ENCODE assay signal across 8 cellular contexts in genomic region chr3:195952590-195952989, GRCh38. TPM values are rescaled to one million over a fixed set of nuclear protein-coding genes. Genes with fewer than 3 reads are reported as not detected.
DNase-seq lines count a peak whose midpoint lies in the region; ATAC-seq, FAIRE-seq and TF ChIP-seq lines count a peak whose summit lies in the region.
"Not testable (repeated sequence)": the region's sequence is repeated elsewhere in the genome, so short reads cannot be mapped to it uniquely, and the experiment has no call there.

No MANE protein-coding gene starts in this region.

- peak overlapping the region; percentile 53 for H3K4me3 Mint-ChIP-seq in T-helper 2 cell treated with Interferon-gamma antibody and Interleukin-4, amounts not matched to agents 5 μg/mL and 100 μg/mL, for 36 hours
- peak overlapping the region; percentile 33 for H3K4me3 Mint-ChIP-seq in activated CD8-positive, alpha-beta T cell treated with anti-CD3 and anti-CD28 coated beads for 36 hours
- peak overlapping the region; percentile 76 for H3K4me3 Mint-ChIP-seq in activated T-helper 2 cell treated with anti-CD3 and anti-CD28 coated beads, Interferon-gamma antibody, Interleukin-2, Interleukin-4, amounts not matched to agents 10 μg/mL and 5 μg/mL and 100 μg/mL, durations not matched to agents 14 hours and 24 hours and 36 hours (ENCODE audit: low read depth)
- H3K4me3 Mint-ChIP-seq in astrocyte (ENCODE audit: unreplicated experiment) (peak overlapping the region; percentile 2), glutamatergic neuron (ENCODE audit: unreplicated experiment) (peak overlapping the region; percentile 61), natural killer cell (peak overlapping the region; percentile 58)
- H3K4me3 Mint-ChIP-seq in stimulated activated effector memory CD8-positive, alpha-beta T cell treated with anti-CD3 and anti-CD28 coated beads, Interleukin-12 subunit alpha, Interleukin-12 subunit beta, amount 100 ng/mL, for 72 hours, result peak overlapping the region; percentile 55

- peaks cover 28% of the 10 kb centered on the region for H3K4me1 Mint-ChIP-seq in T-helper 2 cell treated with Interferon-gamma antibody and Interleukin-4, amounts not matched to agents 5 μg/mL and 100 μg/mL, for 36 hours (ENCODE audit: low read depth)
- H3K4me1 Mint-ChIP-seq in activated CD8-positive, alpha-beta T cell treated with anti-CD3 and anti-CD28 coated beads for 36 hours (ENCODE audit: low read depth), result peaks cover 33% of the 10 kb centered on the region
- H3K4me1 Mint-ChIP-seq in activated T-helper 2 cell treated with anti-CD3 and anti-CD28 coated beads, Interferon-gamma antibody, Interleukin-2, Interleukin-4, amounts not matched to agents 10 μg/mL and 5 μg/mL and 100 μg/mL, durations not matched to agents 14 hours and 24 hours and 36 hours (ENCODE audit: low read depth), result peaks cover 36% of the 10 kb centered on the region
- H3K4me1 Mint-ChIP-seq in astrocyte (ENCODE audit: low read depth, unreplicated experiment); glutamatergic neuron (ENCODE audit: low read depth, unreplicated experiment); natural killer cell: not testable (repeated sequence)
- H3K4me1 Mint-ChIP-seq in stimulated activated effector memory CD8-positive, alpha-beta T cell treated with anti-CD3 and anti-CD28 coated beads, Interleukin-12 subunit alpha, Interleukin-12 subunit beta, amount 100 ng/mL, for 72 hours, result peaks cover 42% of the 10 kb centered on the region

- TF ChIP-seq CTCF in activated CD8-positive, alpha-beta T cell treated with anti-CD3 and anti-CD28 coated beads for 36 hours (IDR thresholded peaks at IDR 0.05); astrocyte (IDR thresholded peaks at IDR 0.05; ENCODE audit: insufficient read depth, low read depth, low read length); glutamatergic neuron (IDR thresholded peaks at IDR 0.05; ENCODE audit: partially characterized antibody, unreplicated experiment); natural killer cell (IDR thresholded peaks at IDR 0.05): not testable (repeated sequence)

- H3K9ac ChIP-seq in BLaER1 treated with 17β-estradiol and CSF1 and Interleukin-3, amounts not matched to agents 10 nM and 100 nM; astrocyte (ENCODE audit: low read length): not testable (repeated sequence)

- H3K36me3 ChIP-seq in BLaER1 treated with 17β-estradiol and CSF1 and Interleukin-3, amounts not matched to agents 10 nM and 100 nM, result peaks cover 0 to 14% (median 7%) of the 10 kb centered on the region in 11 experiments; a peak in 11 of 22 replicates
- H3K36me3 ChIP-seq in astrocyte (ENCODE audit: insufficient read depth, low read length), result not testable (repeated sequence)

- H3K27ac ChIP-seq in BLaER1 treated with 17β-estradiol and CSF1 and Interleukin-3, amounts not matched to agents 10 nM and 100 nM; astrocyte (ENCODE audit: low read depth, low read length): not testable (repeated sequence)

- H3K4me1 ChIP-seq in BLaER1 treated with 17β-estradiol and CSF1 and Interleukin-3, amounts not matched to agents 10 nM and 100 nM, result peaks cover 0 to 35% (median 10%) of the 10 kb centered on the region in 10 experiments; a peak in 10 of 20 replicates
- not testable (repeated sequence) for H3K4me1 ChIP-seq in astrocyte (ENCODE audit: insufficient read depth, low read length)

- CTCF ChIA-PET in activated CD8-positive, alpha-beta T cell treated with anti-CD3 and anti-CD28 coated beads for 36 hours (lab: Charles Lee), result not testable (repeated sequence)

- not testable (repeated sequence) for H2AFZ ChIP-seq in astrocyte (ENCODE audit: low read depth, low read length)

- not testable (repeated sequence) for H3K79me2 ChIP-seq in astrocyte (ENCODE audit: insufficient read depth, low read length)

- not testable (repeated sequence) for H3K9me3 Mint-ChIP-seq in T-helper 2 cell treated with Interferon-gamma antibody and Interleukin-4, amounts not matched to agents 5 μg/mL and 100 μg/mL, for 36 hours; activated CD8-positive, alpha-beta T cell treated with anti-CD3 and anti-CD28 coated beads for 36 hours; activated T-helper 2 cell treated with anti-CD3 and anti-CD28 coated beads, Interferon-gamma antibody, Interleukin-2, Interleukin-4, amounts not matched to agents 10 μg/mL and 5 μg/mL and 100 μg/mL, durations not matched to agents 14 hours and 24 hours and 36 hours; astrocyte (ENCODE audit: unreplicated experiment); glutamatergic neuron (ENCODE audit: unreplicated experiment); natural killer cell; stimulated activated effector memory CD8-positive, alpha-beta T cell treated with anti-CD3 and anti-CD28 coated beads, Interleukin-12 subunit alpha, Interleukin-12 subunit beta, amount 100 ng/mL, for 72 hours

- peak overlapping the region in 7 of 11 experiments; percentile 28 to 71 (median 55); a peak in 10 of 22 replicates for H3K4me2 ChIP-seq in BLaER1 treated with 17β-estradiol and CSF1 and Interleukin-3, amounts not matched to agents 10 nM and 100 nM
- H3K4me2 ChIP-seq in astrocyte (ENCODE audit: low read length), result not testable (repeated sequence)

- not testable (repeated sequence) for H3K27me3 Mint-ChIP-seq in T-helper 2 cell treated with Interferon-gamma antibody and Interleukin-4, amounts not matched to agents 5 μg/mL and 100 μg/mL, for 36 hours (ENCODE audit: low read depth); activated CD8-positive, alpha-beta T cell treated with anti-CD3 and anti-CD28 coated beads for 36 hours; activated T-helper 2 cell treated with anti-CD3 and anti-CD28 coated beads, Interferon-gamma antibody, Interleukin-2, Interleukin-4, amounts not matched to agents 10 μg/mL and 5 μg/mL and 100 μg/mL, durations not matched to agents 14 hours and 24 hours and 36 hours (ENCODE audit: low read depth); astrocyte (ENCODE audit: low read depth, unreplicated experiment); glutamatergic neuron (ENCODE audit: unreplicated experiment); natural killer cell (ENCODE audit: low read depth in 2 of 2)

- H3K36me3 Mint-ChIP-seq in T-helper 2 cell treated with Interferon-gamma antibody and Interleukin-4, amounts not matched to agents 5 μg/mL and 100 μg/mL, for 36 hours (ENCODE audit: low read depth), result peaks cover 15% of the 10 kb centered on the region
- H3K36me3 Mint-ChIP-seq in activated CD8-positive, alpha-beta T cell treated with anti-CD3 and anti-CD28 coated beads for 36 hours (ENCODE audit: low read depth); astrocyte (ENCODE audit: low read depth, unreplicated experiment); glutamatergic neuron (ENCODE audit: unreplicated experiment); natural killer cell: not testable (repeated sequence)
- peaks cover 37% of the 10 kb centered on the region for H3K36me3 Mint-ChIP-seq in activated T-helper 2 cell treated with anti-CD3 and anti-CD28 coated beads, Interferon-gamma antibody, Interleukin-2, Interleukin-4, amounts not matched to agents 10 μg/mL and 5 μg/mL and 100 μg/mL, durations not matched to agents 14 hours and 24 hours and 36 hours (ENCODE audit: low read depth)
- peaks cover 62% of the 10 kb centered on the region for H3K36me3 Mint-ChIP-seq in stimulated activated effector memory CD8-positive, alpha-beta T cell treated with anti-CD3 and anti-CD28 coated beads, Interleukin-12 subunit alpha, Interleukin-12 subunit beta, amount 100 ng/mL, for 72 hours

- not testable (repeated sequence) for H4K20me1 ChIP-seq in BLaER1 treated with 17β-estradiol and CSF1 and Interleukin-3, amounts not matched to agents 10 nM and 100 nM; astrocyte (ENCODE audit: insufficient read depth, low read length)

- H3K27me3 ChIP-seq in BLaER1 treated with 17β-estradiol and CSF1 and Interleukin-3, amounts not matched to agents 10 nM and 100 nM; astrocyte (ENCODE audit: insufficient read depth, low read length): not testable (repeated sequence)

- intact Hi-C loops in activated CD8-positive, alpha-beta T cell treated with anti-CD3 and anti-CD28 coated beads for 36 hours (cut with micrococcal nuclease); natural killer cell (cut with micrococcal nuclease): not testable (repeated sequence)
- intact Hi-C loops in activated T-helper 2 cell treated with anti-CD3 and anti-CD28 coated beads, Interferon-gamma antibody, Interleukin-2, Interleukin-4, amounts not matched to agents 10 μg/mL and 5 μg/mL and 100 μg/mL, durations not matched to agents 14 hours and 24 hours and 36 hours (cut with micrococcal nuclease), result loop anchor here (5.0 kb wide), 1 partner anchor 45 kb away; the partner anchor contains the start of gene TNK2

- H3K27ac Mint-ChIP-seq in T-helper 2 cell treated with Interferon-gamma antibody and Interleukin-4, amounts not matched to agents 5 μg/mL and 100 μg/mL, for 36 hours, result peak overlapping the region; percentile 29
- H3K27ac Mint-ChIP-seq in activated CD8-positive, alpha-beta T cell treated with anti-CD3 and anti-CD28 coated beads for 36 hours; astrocyte (ENCODE audit: unreplicated experiment); glutamatergic neuron (ENCODE audit: unreplicated experiment); natural killer cell; stimulated activated effector memory CD8-positive, alpha-beta T cell treated with anti-CD3 and anti-CD28 coated beads, Interleukin-12 subunit alpha, Interleukin-12 subunit beta, amount 100 ng/mL, for 72 hours: not testable (repeated sequence)
- H3K27ac Mint-ChIP-seq in activated T-helper 2 cell treated with anti-CD3 and anti-CD28 coated beads, Interferon-gamma antibody, Interleukin-2, Interleukin-4, amounts not matched to agents 10 μg/mL and 5 μg/mL and 100 μg/mL, durations not matched to agents 14 hours and 24 hours and 36 hours, result peak overlapping the region; percentile 78

- POLR2A ChIA-PET in activated CD8-positive, alpha-beta T cell treated with anti-CD3 and anti-CD28 coated beads for 36 hours (lab: Charles Lee), result not testable (repeated sequence)

- not testable (repeated sequence) for H3K4me3 ChIP-seq in BLaER1 treated with 17β-estradiol and CSF1 and Interleukin-3, amounts not matched to agents 10 nM and 100 nM; astrocyte (ENCODE audit: insufficient read depth, low read depth, low read length)

- H3K9me3 ChIP-seq in BLaER1 treated with 17β-estradiol and CSF1 and Interleukin-3, amounts not matched to agents 10 nM and 100 nM (replicated peaks in 1 of 11); astrocyte (ENCODE audit: insufficient read depth, low read depth, low read length): not testable (repeated sequence)

- not testable (repeated sequence) for ATAC-seq in activated CD8-positive, alpha-beta T cell treated with anti-CD3 and anti-CD28 coated beads for 36 hours; natural killer cell; stimulated activated effector memory CD8-positive, alpha-beta T cell treated with anti-CD3 and anti-CD28 coated beads, Interleukin-12 subunit alpha, Interleukin-12 subunit beta, amount 100 ng/mL, for 72 hours

- FAIRE-seq in astrocyte (lab: Jason Lieb, UNC), result not testable (repeated sequence)

- DNase-seq in T-helper 2 cell treated with Interferon-gamma antibody and Interleukin-4, amounts not matched to agents 5 μg/mL and 100 μg/mL, for 36 hours (ENCODE audit: low spot score); activated CD8-positive, alpha-beta T cell treated with anti-CD3 and anti-CD28 coated beads for 36 hours; activated T-helper 2 cell treated with anti-CD3 and anti-CD28 coated beads, Interferon-gamma antibody, Interleukin-2, Interleukin-4, amounts not matched to agents 10 μg/mL and 5 μg/mL and 100 μg/mL, durations not matched to agents 14 hours and 24 hours and 36 hours (ENCODE audit: low spot score); astrocyte (ENCODE audit: low read depth); glutamatergic neuron; natural killer cell; stimulated activated effector memory CD8-positive, alpha-beta T cell treated with anti-CD3 and anti-CD28 coated beads, Interleukin-12 subunit alpha, Interleukin-12 subunit beta, amount 100 ng/mL, for 72 hours (ENCODE audit: low spot score in 2 of 2): not testable (repeated sequence)

RNA-seq across cellular contexts. Expression of gene TNK2, which starts 44.2 kb away (rescaled TPM):
- 10 to 100 TPM; 41.9 to 43.0 TPM for total RNA-seq in activated CD8-positive, alpha-beta T cell treated with anti-CD3 and anti-CD28 coated beads for 36 hours
- 122 and 123 TPM in 2 replicates for total RNA-seq in activated T-helper 2 cell treated with anti-CD3 and anti-CD28 coated beads, Interferon-gamma antibody, Interleukin-2, Interleukin-4, amounts not matched to agents 10 μg/mL and 5 μg/mL and 100 μg/mL, durations not matched to agents 14 hours and 24 hours and 36 hours
- total RNA-seq in astrocyte (37.1 and 39.1 TPM in 2 replicates), glutamatergic neuron (ENCODE audit: unreplicated experiment) (46.2 TPM), natural killer cell (100 to 1,000 TPM; 169 to 207 (median 171) TPM)

Comparison
In these comparisons a context has a peak if more than half of its experiments do, and no peak if none do; other contexts are left out.
1. H3K4me3 Mint-ChIP-seq: peak in every context shown above with its lines; median percentile 76 in activated T-helper 2 cell treated with anti-CD3 and anti-CD28 coated beads, Interferon-gamma antibody, Interleukin-2, Interleukin-4, amounts not matched to agents 10 μg/mL and 5 μg/mL and 100 μg/mL, durations not matched to agents 14 hours and 24 hours and 36 hours; 61 in glutamatergic neuron; 58 in natural killer cell; 55 in stimulated activated effector memory CD8-positive, alpha-beta T cell treated with anti-CD3 and anti-CD28 coated beads, Interleukin-12 subunit alpha, Interleukin-12 subunit beta, amount 100 ng/mL, for 72 hours; 53 in T-helper 2 cell treated with Interferon-gamma antibody and Interleukin-4, amounts not matched to agents 5 μg/mL and 100 μg/mL, for 36 hours; 33 in activated CD8-positive, alpha-beta T cell treated with anti-CD3 and anti-CD28 coated beads for 36 hours; 2 in astrocyte.